Comparison of ENCODE assay signal across 16 cellular contexts in genomic region chr11:70669281-70669680, GRCh38.
DNase-seq lines count a peak whose midpoint lies in the region; ATAC-seq and TF ChIP-seq lines count a peak whose summit lies in the region.
"Had no signal": no experiment of that assay in that cellular context is flagged by ENCODE, and none has a peak within 500 bp of the region (broad histone marks: within the 10 kb centered on the region; RNA-seq: fewer than 3 reads in every experiment).

No MANE protein-coding gene starts in this region.

- no TSS peak for BruUV-seq in Caco-2 (replicated peaks; lab: Mats Ljungman, UMichigan)

- intact Hi-C loops in Caco-2 (cut with micrococcal nuclease; ENCODE audit: unreplicated experiment), result no loop called here
- intact Hi-C loops in ascending aorta (cut with DNase I), result no loop called here

- H3K27me3 ChIP-seq in BLaER1 (peaks cover 15% of the 10 kb centered on the region), Caco-2 (replicated peaks; ENCODE audit: control insufficient read depth, insufficient read depth, low read length) (no peaks in the 10 kb centered on the region), ascending aorta (no peaks in the 10 kb centered on the region)
- H3K27me3 ChIP-seq in BLaER1 treated with 17β-estradiol and CSF1 and Interleukin-3, amounts not matched to agents 10 nM and 100 nM, result peaks cover 4 to 36% (median 25%) of the 10 kb centered on the region in 11 experiments; a peak in 19 of 22 replicates

- ATAC-seq in HG02763 (IDR thresholded peaks at IDR 0.05; ENCODE audit: unreplicated experiment), result no peak
- ATAC-seq: GM23338, HCT116 had no signal

- H3K9me3 ChIP-seq in BLaER1 (no peaks in the 10 kb centered on the region), Caco-2 (no peaks in the 10 kb centered on the region), ascending aorta (no peaks in the 10 kb centered on the region)
- no peaks in the 10 kb centered on the region for H3K9me3 ChIP-seq in BLaER1 treated with 17β-estradiol and CSF1 and Interleukin-3, amounts not matched to agents 10 nM and 100 nM (replicated peaks in 1 of 11)

- peaks cover 40% of the 10 kb centered on the region for H3K4me1 ChIP-seq in BLaER1
- H3K4me1 ChIP-seq in BLaER1 treated with 17β-estradiol and CSF1 and Interleukin-3, amounts not matched to agents 10 nM and 100 nM, result peaks cover 18 to 34% (median 27%) of the 10 kb centered on the region in 10 experiments
- no peaks in the 10 kb centered on the region for H3K4me1 ChIP-seq in Caco-2
- no peaks in the 10 kb centered on the region for H3K4me1 ChIP-seq in ascending aorta

- H3K4me3 ChIP-seq in BLaER1, result no peak overlapping the region
- no peak overlapping the region for H3K4me3 ChIP-seq in BLaER1 treated with 17β-estradiol and CSF1 and Interleukin-3, amounts not matched to agents 10 nM and 100 nM
- H3K4me3 ChIP-seq in Caco-2 (ENCODE audit: low read depth, low read length), result no peak overlapping the region
- H3K4me3 ChIP-seq in ascending aorta, result no peak overlapping the region
- H3K4me3 ChIP-seq: GM23338 had no signal

- H3K27ac Mint-ChIP-seq in glutamatergic neuron (ENCODE audit: unreplicated experiment) (peak overlapping the region; percentile 94), Caco-2 (ENCODE audit: unreplicated experiment) (no peak overlapping the region)
- H3K27ac Mint-ChIP-seq: CD4-positive, alpha-beta T cell; CD8-positive, alpha-beta memory T cell had no signal

- TF ChIP-seq CTCF in glutamatergic neuron (IDR thresholded peaks at IDR 0.05; ENCODE audit: partially characterized antibody, unreplicated experiment), result no peak
- TF ChIP-seq CTCF in Caco-2 (IDR thresholded peaks at IDR 0.05; ENCODE audit: insufficient read depth in 1 of 2, low read depth in 1 of 2, low read length in 1 of 2, severe bottlenecking in 1 of 2, unreplicated experiment in 1 of 2), result no peak
- TF ChIP-seq CTCF in ascending aorta (IDR thresholded peaks at IDR 0.05), result no peak

- H3K27ac ChIP-seq in BLaER1 (no peak overlapping the region), ascending aorta (no peak overlapping the region)
- H3K27ac ChIP-seq in BLaER1 treated with 17β-estradiol and CSF1 and Interleukin-3, amounts not matched to agents 10 nM and 100 nM, result no peak overlapping the region

- H3K4me3 Mint-ChIP-seq in glutamatergic neuron (ENCODE audit: unreplicated experiment) (peak overlapping the region; percentile 34), Caco-2 (ENCODE audit: unreplicated experiment) (no peak overlapping the region)
- H3K4me3 Mint-ChIP-seq: CD4-positive, alpha-beta T cell; CD8-positive, alpha-beta memory T cell; GM23338; H9 had no signal

- POLR2A ChIA-PET in Caco-2 (lab: Charles Lee), result no interaction called here

- H4K20me1 ChIP-seq in BLaER1, result peaks cover 32% of the 10 kb centered on the region
- peaks cover 0 to 45% (median 16%) of the 10 kb centered on the region in 11 experiments; a peak in 13 of 22 replicates for H4K20me1 ChIP-seq in BLaER1 treated with 17β-estradiol and CSF1 and Interleukin-3, amounts not matched to agents 10 nM and 100 nM

- DNase-seq in glutamatergic neuron (no peak), Caco-2 (no peak), ascending aorta (ENCODE audit: low spot score in 2 of 2) (no peak)
- DNase-seq: Calu3; CD4-positive, alpha-beta T cell; CD8-positive, alpha-beta memory T cell; DMS53; DMS79 treated with DMSO at 0.1 percent for 48 hours; GF-D8; H9 had no signal

- H3K36me3 Mint-ChIP-seq in glutamatergic neuron (ENCODE audit: unreplicated experiment) (peaks cover 6% of the 10 kb centered on the region), Caco-2 (ENCODE audit: insufficient read depth, unreplicated experiment) (peaks cover 81% of the 10 kb centered on the region)
- H3K36me3 Mint-ChIP-seq: CD14-positive monocyte; CD8-positive, alpha-beta memory T cell had no signal

- no peaks in the 10 kb centered on the region for H3K36me3 ChIP-seq in BLaER1
- no peaks in the 10 kb centered on the region for H3K36me3 ChIP-seq in BLaER1 treated with 17β-estradiol and CSF1 and Interleukin-3, amounts not matched to agents 10 nM and 100 nM
- no peaks in the 10 kb centered on the region for H3K36me3 ChIP-seq in Caco-2 (ENCODE audit: control insufficient read depth, insufficient read depth, low read length)
- H3K36me3 ChIP-seq in ascending aorta, result no peaks in the 10 kb centered on the region

- H3K4me1 Mint-ChIP-seq in glutamatergic neuron (ENCODE audit: low read depth, unreplicated experiment) (peaks cover 28% of the 10 kb centered on the region), Caco-2 (ENCODE audit: low read depth, unreplicated experiment) (no peaks in the 10 kb centered on the region)
- H3K4me1 Mint-ChIP-seq: CD14-positive monocyte; CD8-positive, alpha-beta memory T cell had no signal

- H3K4me2 ChIP-seq in BLaER1, result peak overlapping the region; percentile 99
- peak overlapping the region in 7 of 11 experiments; percentile 95 to 98 (median 97); a peak in 14 of 22 replicates for H3K4me2 ChIP-seq in BLaER1 treated with 17β-estradiol and CSF1 and Interleukin-3, amounts not matched to agents 10 nM and 100 nM
- H3K4me2 ChIP-seq: GM23338 had no signal

- no peak overlapping the region for H3K9ac ChIP-seq in BLaER1
- H3K9ac ChIP-seq in BLaER1 treated with 17β-estradiol and CSF1 and Interleukin-3, amounts not matched to agents 10 nM and 100 nM, result no peak overlapping the region

- CTCF ChIA-PET in Caco-2 (lab: Charles Lee), result no interaction called here

- H3K27me3 Mint-ChIP-seq in glutamatergic neuron (ENCODE audit: unreplicated experiment) (peaks cover 17% of the 10 kb centered on the region), Caco-2 (ENCODE audit: insufficient read depth, unreplicated experiment) (no peaks in the 10 kb centered on the region)

- H3K9me3 Mint-ChIP-seq in glutamatergic neuron (ENCODE audit: unreplicated experiment), result peaks cover 12% of the 10 kb centered on the region
- H3K9me3 Mint-ChIP-seq in Caco-2 (ENCODE audit: unreplicated experiment), result no peaks in the 10 kb centered on the region
- H3K9me3 Mint-ChIP-seq: CD4-positive, alpha-beta T cell; GM23338; H9 had no signal
